ENCODE assay signal across 8 cellular contexts in genomic region chr19:12885749-12886706, GRCh38. TPM values are rescaled to one million over a fixed set of nuclear protein-coding genes. Genes with fewer than 3 reads are reported as not detected.
DNase-seq lines count a peak whose midpoint lies in the region; ATAC-seq and TF ChIP-seq lines count a peak whose summit lies in the region.
"Had no signal": no experiment of that assay in that cellular context is flagged by ENCODE, and none has a peak within 500 bp of the region (broad histone marks: within the 10 kb centered on the region; RNA-seq: fewer than 3 reads in every experiment).

No MANE protein-coding gene starts in this region.

- POLR2A ChIA-PET in HEK293 (lab: Yijun Ruan, JAX) = interaction anchor here (0.7 to 1.6 kb wide), 10 partner anchors 28 to 95 kb away, joined by 3 to 10 read pairs (median 3); partner anchors contain the start of genes CALR, FARSA, JUNB and SYCE2

- no peaks in the 10 kb centered on the region for H3K36me3 ChIP-seq in HEK293 (ENCODE audit: control insufficient read depth in 2 of 2, insufficient read depth in 1 of 2, low read length in 2 of 2)
- H3K36me3 ChIP-seq in fibroblast of lung (ENCODE audit: control insufficient read depth, insufficient read depth, low read length) = no peaks in the 10 kb centered on the region

- H3K27ac ChIP-seq in HEK293 (ENCODE audit: extremely low read depth, low read depth, low read length) = no peak overlapping the region; the same call in 1 of the 2 replicates
- no peak overlapping the region for H3K27ac ChIP-seq in fibroblast of lung (ENCODE audit: insufficient read depth, low read length)
- H3K27ac ChIP-seq in skin epidermis = peak overlapping the region in 9 of 21 experiments; percentile 7 to 52 (median 37)

- no peak overlapping the region for H3K4me3 ChIP-seq in HEK293 (ENCODE audit: low read depth, low read length)
- H3K4me3 ChIP-seq in fibroblast of lung (replicated peaks in 1 of 4; ENCODE audit: control extremely low read depth in 1 of 4, insufficient read depth in 1 of 4, low read depth in 3 of 4, low read length in 4 of 4) = peak overlapping the region in 1 of 4 experiments; percentile 36
- H3K4me3 ChIP-seq in skin epidermis = peak overlapping the region; percentile 13 to 47 (median 33)

- H4K20me1 ChIP-seq in fibroblast of lung (ENCODE audit: control insufficient read depth, extremely low read depth, insufficient read depth, low read length) = no peaks in the 10 kb centered on the region

- H3K4me2 ChIP-seq in fibroblast of lung (ENCODE audit: extremely low read depth, insufficient read depth, low read length) = peak overlapping the region; percentile 25

- CTCF ChIA-PET in HEK293 (lab: Yijun Ruan, JAX) = interaction anchor here (0.6 to 2.1 kb wide), 10 partner anchors 9 to 79 kb away, joined by 3 to 15 read pairs (median 4); no protein-coding TSS in a partner anchor

- no peak for ATAC-seq in HG03095 (IDR thresholded peaks at IDR 0.05; ENCODE audit: unreplicated experiment)

- H2AFZ ChIP-seq in fibroblast of lung (ENCODE audit: low read length) = no peak overlapping the region

- H3K9ac ChIP-seq in fibroblast of lung (ENCODE audit: insufficient read depth, low read length) = no peak overlapping the region

- H3K79me2 ChIP-seq in fibroblast of lung (ENCODE audit: control insufficient read depth, insufficient read depth, low read length) = no peaks in the 10 kb centered on the region

- TF ChIP-seq CTCF in HEK293 (tag by site-specific recombination; IDR thresholded peaks at IDR 0.05) (no peak), fibroblast of lung (conservative IDR thresholded peaks at IDR 0.05 in 1 of 2, IDR thresholded peaks at IDR 0.05 in 1 of 2; ENCODE audit: low read depth in 1 of 2, low read length in 2 of 2) (no peak)

- H3K9me3 ChIP-seq in HEK293 (ENCODE audit: control insufficient read depth, insufficient read depth, low read depth, low read length) = no peaks in the 10 kb centered on the region
- H3K9me3 ChIP-seq in fibroblast of lung (ENCODE audit: control insufficient read depth, insufficient read depth, low read depth, low read length) = no peaks in the 10 kb centered on the region

- peaks cover 20% of the 10 kb centered on the region for H3K27me3 ChIP-seq in fibroblast of lung (ENCODE audit: control insufficient read depth, insufficient read depth, low read length)

- DNase-seq in SW480 (ENCODE audit: low spot score) = peak; percentile 13
- peak in 1 of 2 donors; percentile 2 for DNase-seq in fibroblast of lung (ENCODE audit: low read depth in 2 of 2)
- no peak for DNase-seq in EL
- no peak for DNase-seq in RKO (ENCODE audit: low spot score)

- H3K4me1 ChIP-seq in HEK293 (ENCODE audit: control insufficient read depth, insufficient read depth, low read length) (no peaks in the 10 kb centered on the region), fibroblast of lung (ENCODE audit: control insufficient read depth, extremely low read depth, insufficient read depth, low read length) (peaks cover 3% of the 10 kb centered on the region)

TF ChIP-seq in HEK293, 187 proteins besides CTCF, POLR2A, EP300 and RAD21:
- TF ChIP-seq ZNF121 (tag by site-specific recombination; IDR thresholded peaks at IDR 0.05) (peak; percentile 40; the same call in 1 of the 2 replicates), ZNF747 (tag by site-specific recombination; IDR thresholded peaks at IDR 0.05) (no peak), EGR2 (tag by site-specific recombination; IDR thresholded peaks at IDR 0.05; ENCODE audit: low read depth) (0 out of 2 replicates have a peak, but pooled peaks have one; percentile 21)

RNA-seq across cellular contexts. Expression of gene KLF1, which starts 1.0 kb away (rescaled TPM):
- total RNA-seq in fibroblast of lung = under 0.01 TPM in 1 of 2 replicates, not detected in the other
- polyA plus RNA-seq in fibroblast of lung = not detected in 2 replicates
- polyA plus RNA-seq in fibroblast of lung (2012) = not detected in 2 replicates
- not detected in 2 replicates for polyA minus RNA-seq in fibroblast of lung (ENCODE audit: low replicate concordance)
- total RNA-seq: H4 had no signal

RNA-seq across cellular contexts. Expression of gene DNASE2, which starts 4.8 kb away (rescaled TPM):
- 23.4 and 26.6 TPM in 2 replicates for total RNA-seq in fibroblast of lung
- polyA plus RNA-seq in fibroblast of lung = 24.1 and 25.1 TPM in 2 replicates
- 25.7 and 26.9 TPM in 2 replicates for polyA plus RNA-seq in fibroblast of lung (2012)
- polyA minus RNA-seq in fibroblast of lung (ENCODE audit: low replicate concordance) = 22.5 and 28.2 TPM in 2 replicates

RNA-seq across cellular contexts. Expression of gene GCDH, which starts 4.9 kb away (rescaled TPM):
- 11.8 and 18.0 TPM in 2 replicates for total RNA-seq in fibroblast of lung
- polyA plus RNA-seq in fibroblast of lung = 10.3 and 15.5 TPM in 2 replicates
- 11.1 and 17.6 TPM in 2 replicates for polyA plus RNA-seq in fibroblast of lung (2012)
- 9.9 and 29.3 TPM in 2 replicates for polyA minus RNA-seq in fibroblast of lung (ENCODE audit: low replicate concordance)

RNA-seq across cellular contexts. Expression of gene SYCE2, which starts 33.1 kb away (rescaled TPM):
- not detected in 2 replicates for total RNA-seq in fibroblast of lung
- polyA plus RNA-seq in fibroblast of lung = 0.19 and 0.40 TPM in 2 replicates
- polyA plus RNA-seq in fibroblast of lung (2012) = 0.31 and 0.50 TPM in 2 replicates
- not detected in 2 replicates for polyA minus RNA-seq in fibroblast of lung (ENCODE audit: low replicate concordance)

RNA-seq across cellular contexts. Expression of gene FARSA, which starts 47.5 kb away (rescaled TPM):
- 38.6 and 49.6 TPM in 2 replicates for total RNA-seq in fibroblast of lung
- 23.5 and 37.9 TPM in 2 replicates for polyA plus RNA-seq in fibroblast of lung
- polyA plus RNA-seq in fibroblast of lung (2012) = 50.8 and 82.0 TPM in 2 replicates
- 110 and 196 TPM in 2 replicates for polyA minus RNA-seq in fibroblast of lung (ENCODE audit: low replicate concordance)
